Comparison of ENCODE assay signal across 1 cellular context in the genomic region with DNA sequence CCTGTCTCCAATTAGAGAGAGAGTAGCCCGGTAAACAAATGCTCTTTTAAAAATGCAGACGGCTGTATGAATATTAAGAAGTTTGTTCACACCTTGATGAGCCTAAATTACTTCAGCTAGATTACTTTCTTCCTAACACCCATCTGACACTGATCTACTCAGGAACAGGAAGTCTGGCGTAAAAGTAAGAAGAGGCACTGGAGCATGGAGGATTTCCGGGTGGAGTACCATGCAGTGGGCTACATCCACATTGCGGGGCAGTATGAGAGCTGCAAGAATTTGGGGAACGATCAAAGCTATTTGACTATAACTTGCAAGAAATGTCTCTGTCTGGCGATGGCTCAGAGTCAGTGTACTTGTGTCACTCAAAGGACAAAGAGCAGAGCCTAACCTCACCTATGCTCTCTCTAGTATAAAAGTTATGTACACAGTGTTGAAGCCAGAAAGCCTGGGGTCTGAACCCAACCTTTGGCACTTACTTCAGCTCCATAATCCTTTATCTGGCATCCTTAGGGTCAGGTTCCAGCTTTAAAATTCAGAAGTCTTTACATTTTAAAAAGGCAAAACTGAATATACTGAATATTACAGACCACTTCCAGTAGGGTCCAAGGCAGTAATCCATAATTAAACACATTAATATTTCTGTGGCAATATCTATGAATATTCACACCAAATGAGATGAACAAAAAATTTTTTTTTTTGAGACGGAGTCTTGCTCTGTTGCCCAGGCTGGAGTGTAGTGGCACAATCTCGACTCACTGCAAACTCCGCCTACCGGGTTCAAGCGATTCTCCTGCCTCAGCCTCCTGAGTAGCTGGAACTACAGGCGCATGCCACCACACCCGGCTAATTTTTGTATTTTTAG.
TF ChIP-seq lines count a peak whose summit lies in the region.

No MANE protein-coding gene starts in this region.

TF ChIP-seq in HepG2, 621 proteins besides CTCF, POLR2A, EP300 and RAD21 (continued from another document):
- TF ChIP-seq TEAD3 (CRISPR knock-in tag; optimal IDR thresholded peaks at IDR 0.05; ENCODE audit: borderline replicate concordance) (peak; percentile 42), ZSCAN22 (CRISPR knock-in tag; IDR thresholded peaks at IDR 0.05) (no peak), NFYB (CRISPR knock-in tag; IDR thresholded peaks at IDR 0.05) (no peak), ZNF780A (CRISPR knock-in tag; IDR thresholded peaks at IDR 0.05) (no peak), ADNP (CRISPR knock-in tag; IDR thresholded peaks at IDR 0.05) (no peak; the same call in 1 of the 2 replicates), ZNF644 (CRISPR knock-in tag; IDR thresholded peaks at IDR 0.05; ENCODE audit: low read depth) (no peak), MTA3 (CRISPR knock-in tag; IDR thresholded peaks at IDR 0.05) (no peak), MED8 (CRISPR knock-in tag; IDR thresholded peaks at IDR 0.05; ENCODE audit: insufficient replicate concordance) (no peak), PCBP1 (IDR thresholded peaks at IDR 0.05; ENCODE audit: borderline replicate concordance, low read depth, low read length) (no peak), JUNB (CRISPR knock-in tag; IDR thresholded peaks at IDR 0.05; ENCODE audit: borderline replicate concordance) (no peak), ZNF75D (CRISPR knock-in tag; IDR thresholded peaks at IDR 0.05; ENCODE audit: borderline replicate concordance) (no peak), FOXM1 (CRISPR knock-in tag; IDR thresholded peaks at IDR 0.05) (no peak), RCOR2 (CRISPR knock-in tag; IDR thresholded peaks at IDR 0.05) (peak; percentile 49), ZNF430 (CRISPR knock-in tag; IDR thresholded peaks at IDR 0.05) (no peak), ZNF264 (CRISPR knock-in tag; IDR thresholded peaks at IDR 0.05) (0 out of 2 replicates have a peak, but pooled peaks have one; percentile 47), POLR2AphosphoS5 (IDR thresholded peaks at IDR 0.05; ENCODE audit: low read depth, low read length) (no peak), IRX3 (CRISPR knock-in tag; IDR thresholded peaks at IDR 0.05; ENCODE audit: borderline replicate concordance, low read depth) (no peak)
- TF ChIP-seq, protein P1, sequence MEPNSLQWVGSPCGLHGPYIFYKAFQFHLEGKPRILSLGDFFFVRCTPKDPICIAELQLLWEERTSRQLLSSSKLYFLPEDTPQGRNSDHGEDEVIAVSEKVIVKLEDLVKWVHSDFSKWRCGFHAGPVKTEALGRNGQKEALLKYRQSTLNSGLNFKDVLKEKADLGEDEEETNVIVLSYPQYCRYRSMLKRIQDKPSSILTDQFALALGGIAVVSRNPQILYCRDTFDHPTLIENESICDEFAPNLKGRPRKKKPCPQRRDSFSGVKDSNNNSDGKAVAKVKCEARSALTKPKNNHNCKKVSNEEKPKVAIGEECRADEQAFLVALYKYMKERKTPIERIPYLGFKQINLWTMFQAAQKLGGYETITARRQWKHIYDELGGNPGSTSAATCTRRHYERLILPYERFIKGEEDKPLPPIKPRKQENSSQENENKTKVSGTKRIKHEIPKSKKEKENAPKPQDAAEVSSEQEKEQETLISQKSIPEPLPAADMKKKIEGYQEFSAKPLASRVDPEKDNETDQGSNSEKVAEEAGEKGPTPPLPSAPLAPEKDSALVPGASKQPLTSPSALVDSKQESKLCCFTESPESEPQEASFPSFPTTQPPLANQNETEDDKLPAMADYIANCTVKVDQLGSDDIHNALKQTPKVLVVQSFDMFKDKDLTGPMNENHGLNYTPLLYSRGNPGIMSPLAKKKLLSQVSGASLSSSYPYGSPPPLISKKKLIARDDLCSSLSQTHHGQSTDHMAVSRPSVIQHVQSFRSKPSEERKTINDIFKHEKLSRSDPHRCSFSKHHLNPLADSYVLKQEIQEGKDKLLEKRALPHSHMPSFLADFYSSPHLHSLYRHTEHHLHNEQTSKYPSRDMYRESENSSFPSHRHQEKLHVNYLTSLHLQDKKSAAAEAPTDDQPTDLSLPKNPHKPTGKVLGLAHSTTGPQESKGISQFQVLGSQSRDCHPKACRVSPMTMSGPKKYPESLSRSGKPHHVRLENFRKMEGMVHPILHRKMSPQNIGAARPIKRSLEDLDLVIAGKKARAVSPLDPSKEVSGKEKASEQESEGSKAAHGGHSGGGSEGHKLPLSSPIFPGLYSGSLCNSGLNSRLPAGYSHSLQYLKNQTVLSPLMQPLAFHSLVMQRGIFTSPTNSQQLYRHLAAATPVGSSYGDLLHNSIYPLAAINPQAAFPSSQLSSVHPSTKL (CRISPR knock-in tag; IDR thresholded peaks at IDR 0.05) = peak; percentile 36; the same call in 1 of the 2 replicates
- TF ChIP-seq, protein P2, sequence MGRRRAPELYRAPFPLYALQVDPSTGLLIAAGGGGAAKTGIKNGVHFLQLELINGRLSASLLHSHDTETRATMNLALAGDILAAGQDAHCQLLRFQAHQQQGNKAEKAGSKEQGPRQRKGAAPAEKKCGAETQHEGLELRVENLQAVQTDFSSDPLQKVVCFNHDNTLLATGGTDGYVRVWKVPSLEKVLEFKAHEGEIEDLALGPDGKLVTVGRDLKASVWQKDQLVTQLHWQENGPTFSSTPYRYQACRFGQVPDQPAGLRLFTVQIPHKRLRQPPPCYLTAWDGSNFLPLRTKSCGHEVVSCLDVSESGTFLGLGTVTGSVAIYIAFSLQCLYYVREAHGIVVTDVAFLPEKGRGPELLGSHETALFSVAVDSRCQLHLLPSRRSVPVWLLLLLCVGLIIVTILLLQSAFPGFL (CRISPR knock-in tag; IDR thresholded peaks at IDR 0.05) = no peak
- TF ChIP-seq, protein P3, sequence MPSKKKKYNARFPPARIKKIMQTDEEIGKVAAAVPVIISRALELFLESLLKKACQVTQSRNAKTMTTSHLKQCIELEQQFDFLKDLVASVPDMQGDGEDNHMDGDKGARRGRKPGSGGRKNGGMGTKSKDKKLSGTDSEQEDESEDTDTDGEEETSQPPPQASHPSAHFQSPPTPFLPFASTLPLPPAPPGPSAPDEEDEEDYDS (CRISPR knock-in tag; IDR thresholded peaks at IDR 0.05) = no peak
- TF ChIP-seq, protein P4, sequence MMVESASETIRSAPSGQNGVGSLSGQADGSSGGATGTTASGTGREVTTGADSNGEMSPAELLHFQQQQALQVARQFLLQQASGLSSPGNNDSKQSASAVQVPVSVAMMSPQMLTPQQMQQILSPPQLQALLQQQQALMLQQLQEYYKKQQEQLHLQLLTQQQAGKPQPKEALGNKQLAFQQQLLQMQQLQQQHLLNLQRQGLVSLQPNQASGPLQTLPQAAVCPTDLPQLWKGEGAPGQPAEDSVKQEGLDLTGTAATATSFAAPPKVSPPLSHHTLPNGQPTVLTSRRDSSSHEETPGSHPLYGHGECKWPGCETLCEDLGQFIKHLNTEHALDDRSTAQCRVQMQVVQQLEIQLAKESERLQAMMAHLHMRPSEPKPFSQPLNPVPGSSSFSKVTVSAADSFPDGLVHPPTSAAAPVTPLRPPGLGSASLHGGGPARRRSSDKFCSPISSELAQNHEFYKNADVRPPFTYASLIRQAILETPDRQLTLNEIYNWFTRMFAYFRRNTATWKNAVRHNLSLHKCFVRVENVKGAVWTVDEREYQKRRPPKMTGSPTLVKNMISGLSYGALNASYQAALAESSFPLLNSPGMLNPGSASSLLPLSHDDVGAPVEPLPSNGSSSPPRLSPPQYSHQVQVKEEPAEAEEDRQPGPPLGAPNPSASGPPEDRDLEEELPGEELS (CRISPR knock-in tag; IDR thresholded peaks at IDR 0.05) = peak; percentile 15; the same call in 1 of the 2 replicates
